ENCODE assay signal across 8 cellular contexts in genomic region chr17:77088455-77089117, GRCh38. TPM values are rescaled to one million over a fixed set of nuclear protein-coding genes. Genes with fewer than 3 reads are reported as not detected.
A peak's percentile ranks its signal among the peaks of the same experiment; 100 is the strongest.
DNase-seq lines count a peak whose midpoint lies in the region; ATAC-seq, FAIRE-seq and TF ChIP-seq lines count a peak whose summit lies in the region.

No MANE protein-coding gene starts in this region.

- POLR2A ChIA-PET in H1 (lab: Charles Lee; ENCODE audit: partially characterized antibody): interaction anchor here (0.5 to 2.0 kb wide), 23 partner anchors 8 to 700 kb away, joined by 3 to 7 read pairs (median 3); partner anchors contain the start of genes SEC14L1 and SRSF2

- no peak overlapping the region for H3K14ac ChIP-seq in H1 (ENCODE audit: insufficient read length)

- H3K4me2 ChIP-seq in H1 (ENCODE audit: insufficient read depth in 1 of 2, low read depth in 2 of 2, low read length in 2 of 2): peak overlapping the region; percentile 91 to 96
- peak overlapping the region; percentile 65 for H3K4me2 ChIP-seq in mesendoderm (ENCODE audit: low read length)

- H4K91ac ChIP-seq in H1 (replicated peaks; ENCODE audit: insufficient read length, low read length): peak overlapping the region; percentile 77

- H3K27ac ChIP-seq in H1 (ENCODE audit: low read depth, low read length) (peak overlapping the region; percentile 79), mesendoderm (ENCODE audit: low read depth, low read length) (peak overlapping the region; percentile 80)

- H2BK5ac ChIP-seq in H1 (ENCODE audit: low read depth, low read length): peak overlapping the region; percentile 57
- peak overlapping the region; percentile 57 for H2BK5ac ChIP-seq in mesendoderm (ENCODE audit: low read length)

- H3K27me3 ChIP-seq in H1 (replicated peaks in 1 of 4; ENCODE audit: control insufficient read depth in 3 of 4, extremely low read depth in 1 of 4, insufficient read depth in 3 of 4, low read length in 3 of 4) (no peaks in the 10 kb centered on the region), mesendoderm (ENCODE audit: insufficient read depth, low read length, poor library complexity) (no peaks in the 10 kb centered on the region)

- H3K4me3 ChIP-seq in H1 (ENCODE audit: extremely low read depth in 1 of 4, insufficient read depth in 2 of 4, low read depth in 3 of 4, low read length in 4 of 4) (peak overlapping the region; percentile 64 to 95 (median 72)), mesendoderm (ENCODE audit: low read length) (peak overlapping the region; percentile 86)

- H3K9me3 ChIP-seq in H1 (ENCODE audit: insufficient read depth in 2 of 2, low read depth in 1 of 2, low read length in 1 of 2): no peaks in the 10 kb centered on the region

- H2AK5ac ChIP-seq in H1 (ENCODE audit: low read depth, low read length) (no peak overlapping the region), mesendoderm (ENCODE audit: low read length) (no peak overlapping the region)

- peak; percentile 82 for ATAC-seq in GM21360 (IDR thresholded peaks at IDR 0.05; ENCODE audit: unreplicated experiment)

- H2BK20ac ChIP-seq in H1 (ENCODE audit: low read length): no peak overlapping the region

- peak; percentile 95 for DNase-seq in Caki2 (ENCODE audit: low read depth)
- DNase-seq in HT1080 (ENCODE audit: low read depth): peak; percentile 96
- DNase-seq in NK-92 treated with Interleukin-12 subunit alpha and Interleukin-12 subunit beta, amount 100 ng/mL, for 24 hours (lab: John Stamatoyannopoulos, UW): peak; percentile 94
- peak; percentile 64 to 83 (median 75) for DNase-seq in activated CD8-positive, alpha-beta memory T cell treated with anti-CD3 and anti-CD28 coated beads for 48 hours (ENCODE audit: low read depth in 2 of 3, low spot score in 2 of 3)
- peak; percentile 93 to 94 for DNase-seq in H1 (ENCODE audit: low read depth in 1 of 2, low spot score in 2 of 2)
- peak; percentile 99 for DNase-seq in mesendoderm
- DNase-seq in stimulated activated CD8-positive, alpha-beta memory T cell treated with anti-CD3 and anti-CD28 coated beads, Interleukin-12 subunit alpha, Interleukin-12 subunit beta, amount 100 ng/mL, for 4 hours (ENCODE audit: low read depth): peak; percentile 78

- H3K36me3 ChIP-seq in H1 (ENCODE audit: control insufficient read depth in 2 of 4, insufficient read depth in 4 of 4, low read length in 3 of 4): peaks cover 10 to 23% (median 15%) of the 10 kb centered on the region in 4 experiments
- peaks cover 9% of the 10 kb centered on the region for H3K36me3 ChIP-seq in mesendoderm (ENCODE audit: control insufficient read depth, insufficient read depth, low read length)

- TF ChIP-seq RAD21 in H1 (IDR thresholded peaks at IDR 0.05 in 1 of 2, conservative IDR thresholded peaks at IDR 0.05 in 1 of 2; ENCODE audit: low read depth in 2 of 2, low read length in 2 of 2): peak; percentile 50 to 59; a peak in 3 of 4 replicates

- H3K79me2 ChIP-seq in H1 (ENCODE audit: control insufficient read depth in 1 of 2, insufficient read depth in 2 of 2, low read length in 2 of 2) (peaks cover 0 to 37% of the 10 kb centered on the region in 2 experiments; a peak in 3 of 4 replicates), mesendoderm (ENCODE audit: control insufficient read depth, insufficient read depth, low read length) (peaks cover 30% of the 10 kb centered on the region)

- FAIRE-seq in H1 (lab: Jason Lieb, UNC): peak; percentile 39

- H4K8ac ChIP-seq in H1 (ENCODE audit: extremely low read depth, insufficient read depth, low read length) (peak overlapping the region; percentile 91; the same call in 1 of the 2 replicates), mesendoderm (ENCODE audit: low read depth, low read length) (peak overlapping the region; percentile 70)

- peaks cover 5% of the 10 kb centered on the region for H3K23me2 ChIP-seq in H1 (ENCODE audit: low read depth, low read length)

- no peak overlapping the region for H2BK12ac ChIP-seq in H1 (ENCODE audit: low read depth, low read length)

- H3K9ac ChIP-seq in H1 (replicated peaks in 1 of 4; ENCODE audit: extremely low read depth in 1 of 4, low read depth in 3 of 4, low read length in 3 of 4) (peak overlapping the region; percentile 84 to 95 (median 94)), mesendoderm (ENCODE audit: low read length) (peak overlapping the region; percentile 97)

- WGBS in H1 (ENCODE audit: extremely low coverage in 1 of 2, insufficient coverage in 1 of 2, insufficient read length in 1 of 2, insufficient replicate concordance in 2 of 2, low coverage in 1 of 2, low lambda C conversion rate in 2 of 2, missing lambda C conversion rate in 1 of 2), 2 experiments: 2% methylated on average over 34 of the region's 40 CpGs; no CpG with 5 or more reads in 1 of the 2 experiments
- WGBS in mesendoderm (ENCODE audit: extremely low coverage, insufficient coverage, low lambda C conversion rate): no CpG with 5 or more reads among the region's 40 CpGs

- peaks cover 0 to 4% (median under 1%) of the 10 kb centered on the region in 4 experiments; a peak in 2 of 7 replicates for H3K4me1 ChIP-seq in H1 (replicated peaks in 1 of 4; ENCODE audit: control insufficient read depth in 3 of 4, insufficient read depth in 4 of 4, low read length in 3 of 4)
- no peaks in the 10 kb centered on the region for H3K4me1 ChIP-seq in mesendoderm (ENCODE audit: control insufficient read depth, low read depth, low read length)

- peak overlapping the region; percentile 92 for H2AFZ ChIP-seq in H1 (ENCODE audit: low read length)

- TF ChIP-seq POLR2A in H1 (IDR thresholded peaks at IDR 0.05; ENCODE audit: control extremely low read depth in 1 of 2, low read depth in 2 of 2, low read length in 2 of 2): peak; percentile 88 to 92

- H3K4ac ChIP-seq in H1 (replicated peaks; ENCODE audit: insufficient read length, low read depth, low read length): no peak overlapping the region
- H3K4ac ChIP-seq in mesendoderm (ENCODE audit: low read depth, low read length): peak overlapping the region; percentile 91

- TF ChIP-seq CTCF in H1 (IDR thresholded peaks at IDR 0.05; ENCODE audit: control extremely low read depth in 1 of 3, insufficient read depth in 1 of 3, low read depth in 1 of 3, low read length in 3 of 3): peak; percentile 82 to 94 (median 93)

- H2BK120ac ChIP-seq in H1 (replicated peaks; ENCODE audit: low read depth, low read length) (no peak overlapping the region), mesendoderm (ENCODE audit: low read depth, low read length) (peak overlapping the region; percentile 76)

- H3K56ac ChIP-seq in H1 (replicated peaks; ENCODE audit: insufficient read length, low read depth, low read length) (peak overlapping the region; percentile 84), mesendoderm (ENCODE audit: low read length) (peak overlapping the region; percentile 96)

- H3K23ac ChIP-seq in H1 (ENCODE audit: insufficient read length) (no peak overlapping the region), mesendoderm (ENCODE audit: low read length) (no peak overlapping the region)

- CTCF ChIA-PET in H1 (lab: Charles Lee; ENCODE audit: partially characterized antibody): interaction anchor here (0.6 to 4.3 kb wide), 33 partner anchors 9 to 265 kb away, joined by 3 to 44 read pairs (median 4); partner anchors contain the start of gene SEC14L1

- H4K5ac ChIP-seq in H1 (ENCODE audit: insufficient read length, low read depth, low read length): peak overlapping the region; percentile 40
- H4K5ac ChIP-seq in mesendoderm (ENCODE audit: low read length): peak overlapping the region; percentile 88

- TF ChIP-seq EP300 in H1 (IDR thresholded peaks at IDR 0.05; ENCODE audit: borderline replicate concordance in 1 of 2, low read depth in 2 of 2, low read length in 2 of 2): peak in 1 of 2 experiments; percentile 62; a peak in 1 of 3 replicates

- in situ Hi-C loops in Caki2 (cut with HindIII; ENCODE audit: low pct_unique_long_range_greater_than_20kb, low sequenced_read_pairs): no loop called here

- H3K18ac ChIP-seq in H1 (ENCODE audit: extremely low read depth, low read length) (peak overlapping the region; percentile 43; the same call in 1 of the 2 replicates), mesendoderm (ENCODE audit: low read length) (peak overlapping the region; percentile 94)

- H2BK15ac ChIP-seq in H1 (ENCODE audit: low read length) (no peak overlapping the region), mesendoderm (replicated peaks; ENCODE audit: low read depth) (no peak overlapping the region)

- H3K79me1 ChIP-seq in H1 (ENCODE audit: low read depth, low read length) (no peaks in the 10 kb centered on the region; the same call in 1 of the 2 replicates), mesendoderm (ENCODE audit: low read length) (peaks cover 12% of the 10 kb centered on the region)

- peaks cover 0 to 2% of the 10 kb centered on the region in 2 experiments for H4K20me1 ChIP-seq in H1 (replicated peaks in 1 of 2; ENCODE audit: control insufficient read depth in 1 of 2, insufficient read depth in 2 of 2, low read length in 2 of 2)

TF ChIP-seq in H1, 55 proteins besides CTCF, POLR2A, EP300 and RAD21 (continues in another document):
- TF ChIP-seq YY1 (IDR thresholded peaks at IDR 0.05; ENCODE audit: low read depth, low read length): peak; percentile 89
- peak; percentile 62 for TF ChIP-seq USF2 (IDR thresholded peaks at IDR 0.05; ENCODE audit: low read length)
- TF ChIP-seq GABPA (IDR thresholded peaks at IDR 0.05; ENCODE audit: borderline replicate concordance, insufficient read depth, low read length): peak; percentile 96
- peak; percentile 84 for TF ChIP-seq SIRT6 (IDR thresholded peaks at IDR 0.05; ENCODE audit: low read length)

RNA-seq across cellular contexts. Expression of gene SEC14L1, which starts 52.2 kb away (rescaled TPM):
- total RNA-seq in Caki2 (2014; rRNA removed; shearing (Covaris generic); ENCODE audit: low replicate concordance): 13.3 and 18.8 TPM in 2 replicates
- 27.6 and 30.6 TPM in 2 replicates for total RNA-seq in HT1080 (2014; rRNA removed; shearing (Covaris generic))
- 34.7 and 34.8 TPM in 2 replicates for polyA plus RNA-seq in HT1080 (2015; cell fraction: cytosol; rRNA removed)
- polyA plus RNA-seq in HT1080 (2015; cell fraction: nucleus; rRNA removed): 24.7 and 29.0 TPM in 2 replicates
- total RNA-seq in H1 (2021; fragmentation: NEBNext Ultra II Directional; extraction: Animal tissue kit (Norgen Biotek cat#: 25700)): 74.4 TPM in 2 replicates
- 27.2 and 42.7 TPM in 2 replicates for polyA plus RNA-seq in H1 (2011; rRNA removed)
- 18.7 TPM for polyA plus RNA-seq in H1 (2011; cell fraction: cytosol; rRNA removed)
- polyA plus RNA-seq in H1 (2011; cell fraction: nucleus; rRNA removed): 73.2 TPM
- 40.4 to 51.0 TPM (median 49.2 TPM) in 4 replicates for polyA plus RNA-seq in H1 (2012, experiment 1 of 2)
- polyA plus RNA-seq in H1 (2012, experiment 2 of 2): 8.8 TPM
- 63.8 TPM for polyA plus RNA-seq in H1 (2013, experiment 1 of 2)
- polyA plus RNA-seq in H1 (2013, experiment 2 of 2): 57.5 TPM
- polyA minus RNA-seq in H1 (2011; rRNA and poly(A)+ RNA removed): 23.0 and 24.1 TPM in 2 replicates
- 30.6 TPM for polyA minus RNA-seq in H1 (2011; cell fraction: cytosol; rRNA and poly(A)+ RNA removed)
- polyA minus RNA-seq in H1 (2011; cell fraction: nucleus; rRNA and poly(A)+ RNA removed): 45.3 TPM
- 29.1 TPM for polyA plus RNA-seq in mesendoderm (2013, experiment 1 of 2)
- 31.2 TPM for polyA plus RNA-seq in mesendoderm (2013, experiment 2 of 2)

Comparison
In these comparisons a context has a peak if more than half of its experiments do, and no peak if none do; other contexts are left out.
1. Peak in every context shown above with its lines: DNase-seq, ATAC-seq, H3K4me3 ChIP-seq and H3K27ac ChIP-seq.